ENCODE assay signal across 26 cellular contexts in the genomic region with DNA sequence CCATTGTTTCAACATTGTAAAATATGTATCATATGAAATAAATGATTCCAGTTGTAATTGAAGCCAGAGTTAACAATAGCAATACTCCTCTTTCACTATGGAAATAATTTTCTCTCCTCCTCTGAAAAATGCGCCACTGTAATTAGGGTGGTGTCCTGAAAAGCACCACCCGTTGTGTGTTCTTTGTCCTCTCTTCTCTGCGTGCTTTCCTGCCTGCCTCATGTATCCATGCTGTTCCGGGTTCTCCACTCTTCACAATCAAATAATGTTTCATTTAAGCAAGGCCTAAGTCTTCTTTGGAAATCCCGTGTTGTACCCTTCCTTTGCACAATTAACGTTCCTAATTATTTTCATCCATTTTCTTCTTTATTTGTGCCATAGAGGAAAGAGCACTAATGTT.
A peak's percentile ranks its signal among the peaks of the same experiment; 100 is the strongest.
DNase-seq lines count a peak whose midpoint lies in the region; ATAC-seq and TF ChIP-seq lines count a peak whose summit lies in the region.
"Had no signal": no experiment of that assay in that cellular context is flagged by ENCODE, and none has a peak within 500 bp of the region (broad histone marks: within the 10 kb centered on the region; RNA-seq: fewer than 3 reads in every experiment).

No MANE protein-coding gene starts in this region.

- DNase-seq in H9 (no peak), NCI-H2081 treated with DMSO at 0.1 percent for 48 hours (lab: John Stamatoyannopoulos, UW) (peak; percentile 62), neural crest cell (ENCODE audit: low read depth, low spot score) (no peak)
- DNase-seq in effector CD4-positive, alpha-beta T cell, result no peak
- DNase-seq in naive thymus-derived CD8-positive, alpha-beta T cell, result no peak
- DNase-seq: activated CD4-positive, alpha-beta T cell treated with anti-CD3 and anti-CD28 coated beads, Interleukin-2, amount 50 U/mL, for 1 hour; activated CD8-positive, alpha-beta memory T cell treated with anti-CD3 and anti-CD28 coated beads, Interleukin-2, amount 10 ng/mL, durations not matched to agents 7 days and 5 days; activated T-cell treated with anti-CD3 and anti-CD28 coated beads, Interleukin-2, amount 50 U/mL, for 48 hours; body of pancreas; left cardiac atrium; NCI-H1092; NCI-H2029; NCI-H510A treated with DMSO at 0.1 percent for 48 hours; Peyer's patch; stimulated activated CD4-positive, alpha-beta T cell treated with anti-CD3 and anti-CD28 coated beads, Interleukin-4, amount 100 ng/mL, for 4 hours; T1000; upper lobe of right lung had no signal

- TF ChIP-seq CTCF in H9 (conservative IDR thresholded peaks at IDR 0.05) (no peak), brain (conservative IDR thresholded peaks at IDR 0.05) (no peak), neural crest cell (conservative IDR thresholded peaks at IDR 0.05) (no peak)

- H3K9me3 Mint-ChIP-seq in H9 (no peaks in the 10 kb centered on the region), brain (no peaks in the 10 kb centered on the region), neural crest cell (no peaks in the 10 kb centered on the region)
- H3K9me3 Mint-ChIP-seq in naive thymus-derived CD8-positive, alpha-beta T cell, result peaks cover 0 to 21% (median 3%) of the 10 kb centered on the region in 9 donors

- WGBS in H9 (ENCODE audit: extremely low coverage, insufficient read length, low lambda C conversion rate), result no CpG with 5 or more reads among the region's 6 CpGs

- no peaks in the 10 kb centered on the region for H3K27me3 Mint-ChIP-seq in H9 (ENCODE audit: low read depth)
- no peaks in the 10 kb centered on the region for H3K27me3 Mint-ChIP-seq in brain
- no peaks in the 10 kb centered on the region for H3K27me3 Mint-ChIP-seq in neural crest cell (ENCODE audit: low read depth)
- H3K27me3 Mint-ChIP-seq in naive thymus-derived CD8-positive, alpha-beta T cell, result no peaks in the 10 kb centered on the region
- H3K27me3 Mint-ChIP-seq: activated CD8-positive, alpha-beta memory T cell treated with anti-CD3 and anti-CD28 coated beads, Interleukin-2, amount 10 ng/mL, durations not matched to agents 7 days and 5 days; progenitor cell of endocrine pancreas; stimulated activated memory B cell treated with anti-CD40 and anti-IgM and Interleukin-4, amounts not matched to agents 10 μg/mL and 1 μg/mL and 100 μg/mL, for 72 hours had no signal

- H3K14ac ChIP-seq in H9 (ENCODE audit: insufficient read depth, low read length), result no peak overlapping the region

- H3T11ph ChIP-seq in H9 (ENCODE audit: low read length), result no peak overlapping the region

- H3K4ac ChIP-seq in H9 (ENCODE audit: low read depth, low read length), result no peak overlapping the region

- H3K4me1 Mint-ChIP-seq in H9, result peaks cover 6 to 13% of the 10 kb centered on the region in 2 experiments
- peaks cover 12% of the 10 kb centered on the region for H3K4me1 Mint-ChIP-seq in brain
- H3K4me1 Mint-ChIP-seq in neural crest cell, result peaks cover 24% of the 10 kb centered on the region
- H3K4me1 Mint-ChIP-seq in naive thymus-derived CD8-positive, alpha-beta T cell, result no peaks in the 10 kb centered on the region
- H3K4me1 Mint-ChIP-seq: activated CD8-positive, alpha-beta memory T cell treated with anti-CD3 and anti-CD28 coated beads, Interleukin-2, amount 10 ng/mL, durations not matched to agents 7 days and 5 days; stimulated activated memory B cell treated with anti-CD40 and anti-IgM and Interleukin-4, amounts not matched to agents 10 μg/mL and 1 μg/mL and 100 μg/mL, for 72 hours had no signal

- ATAC-seq in GM18517 (IDR thresholded peaks at IDR 0.05; ENCODE audit: unreplicated experiment) (no peak), HG02840 (IDR thresholded peaks at IDR 0.05; ENCODE audit: low FRiP score, unreplicated experiment) (no peak)
- no peak for ATAC-seq in naive thymus-derived CD8-positive, alpha-beta T cell
- ATAC-seq: activated CD8-positive, alpha-beta memory T cell treated with anti-CD3 and anti-CD28 coated beads, Interleukin-2, amount 10 ng/mL, durations not matched to agents 7 days and 5 days; body of pancreas; GM12878; left cardiac atrium; sciatic nerve; stimulated activated memory B cell treated with anti-CD40 and anti-IgM and Interleukin-4, amounts not matched to agents 10 μg/mL and 1 μg/mL and 100 μg/mL, for 72 hours; upper lobe of right lung had no signal

- no peak overlapping the region for H4K91ac ChIP-seq in H9 (ENCODE audit: insufficient read length, low read depth, low read length)

- no peaks in the 10 kb centered on the region for H4K20me1 ChIP-seq in H9 (ENCODE audit: control insufficient read depth, insufficient read depth, insufficient read length)

- H3K79me1 ChIP-seq in H9 (ENCODE audit: insufficient read depth, low read depth, low read length, poor library complexity, severe bottlenecking), result no peaks in the 10 kb centered on the region

- H2BK20ac ChIP-seq in H9 (ENCODE audit: low read depth, low read length, poor library complexity, severe bottlenecking), result no peak overlapping the region

- no peak overlapping the region for H2AK5ac ChIP-seq in H9 (ENCODE audit: insufficient read length, low read length)

- no peaks in the 10 kb centered on the region for H3K23me2 ChIP-seq in H9 (ENCODE audit: insufficient read length, low read depth, low read length, poor library complexity, severe bottlenecking)

- no peak overlapping the region for H3K23ac ChIP-seq in H9 (ENCODE audit: insufficient read length, low read depth, low read length)

- H2BK5ac ChIP-seq in H9 (ENCODE audit: insufficient read length, low read length), result no peak overlapping the region

- H3K9ac ChIP-seq in H9 (ENCODE audit: extremely low read depth, insufficient read length, low read length), result no peak overlapping the region

- H4K5ac ChIP-seq in H9 (ENCODE audit: insufficient read length, low read depth, low read length), result no peak overlapping the region

- no peaks in the 10 kb centered on the region; the same call in 1 of the 2 replicates for H3K4me1 ChIP-seq in H9 (ENCODE audit: insufficient read depth, low read length)
- H3K4me1 ChIP-seq: body of pancreas, Peyer's patch, upper lobe of right lung had no signal

- POLR2A ChIA-PET in naive thymus-derived CD8-positive, alpha-beta T cell (lab: Charles Lee), result no interaction called here

- no peaks in the 10 kb centered on the region for H3K9me3 ChIP-seq in H9 (ENCODE audit: control insufficient read depth, low read depth, low read length)
- H3K9me3 ChIP-seq: body of pancreas, neutrophil, Peyer's patch, upper lobe of right lung had no signal

- H3K4me2 ChIP-seq in H9 (ENCODE audit: insufficient read depth, insufficient read length, low read length), result no peak overlapping the region

- H3K27ac ChIP-seq in H9 (ENCODE audit: insufficient read length, low read depth, low read length), result no peak overlapping the region
- H3K27ac ChIP-seq: body of pancreas, C4-2B, neutrophil, Peyer's patch, upper lobe of right lung had no signal

- no peak overlapping the region for H2BK12ac ChIP-seq in H9 (ENCODE audit: insufficient read length, low read depth, low read length)

- H3K36me3 Mint-ChIP-seq in H9 (ENCODE audit: insufficient read depth in 1 of 3, low read depth in 3 of 3), result peaks cover 0 to 4% (median 0%) of the 10 kb centered on the region in 3 experiments; a peak in 2 of 7 replicates
- H3K36me3 Mint-ChIP-seq in brain, result peaks cover 11% of the 10 kb centered on the region
- peaks cover 3% of the 10 kb centered on the region for H3K36me3 Mint-ChIP-seq in neural crest cell (ENCODE audit: low read depth)
- H3K36me3 Mint-ChIP-seq in naive thymus-derived CD8-positive, alpha-beta T cell, result no peaks in the 10 kb centered on the region
- H3K36me3 Mint-ChIP-seq: activated CD8-positive, alpha-beta memory T cell treated with anti-CD3 and anti-CD28 coated beads, Interleukin-2, amount 10 ng/mL, durations not matched to agents 7 days and 5 days; stimulated activated memory B cell treated with anti-CD40 and anti-IgM and Interleukin-4, amounts not matched to agents 10 μg/mL and 1 μg/mL and 100 μg/mL, for 72 hours had no signal

- no peak overlapping the region for H2AFZ ChIP-seq in H9 (ENCODE audit: low read length)

- no peak overlapping the region for H4K8ac ChIP-seq in H9 (replicated peaks; ENCODE audit: insufficient read length, low read depth, low read length)

- H3K4me3 Mint-ChIP-seq in H9 (no peak overlapping the region), brain (peak overlapping the region in 3 of 5 experiments; percentile 2 to 31 (median 13)), neural crest cell (peak overlapping the region; percentile 27)
- no peak overlapping the region for H3K4me3 Mint-ChIP-seq in naive thymus-derived CD8-positive, alpha-beta T cell
- H3K4me3 Mint-ChIP-seq: activated CD8-positive, alpha-beta memory T cell treated with anti-CD3 and anti-CD28 coated beads, Interleukin-2, amount 10 ng/mL, durations not matched to agents 7 days and 5 days; stimulated activated memory B cell treated with anti-CD40 and anti-IgM and Interleukin-4, amounts not matched to agents 10 μg/mL and 1 μg/mL and 100 μg/mL, for 72 hours had no signal

- no peak overlapping the region for H2BK15ac ChIP-seq in H9 (ENCODE audit: low read depth, low read length)

- H3K79me2 ChIP-seq in H9 (ENCODE audit: insufficient read depth, low read length), result no peaks in the 10 kb centered on the region

- no peaks in the 10 kb centered on the region for H3K27me3 ChIP-seq in H9 (ENCODE audit: insufficient read depth, low read length)
- H3K27me3 ChIP-seq: body of pancreas, neutrophil, Peyer's patch, upper lobe of right lung had no signal

- H3K27ac Mint-ChIP-seq in H9, result peak overlapping the region in 2 of 3 experiments; percentile 7 to 34; a peak in 3 of 7 replicates
- H3K27ac Mint-ChIP-seq in brain, result no peak overlapping the region
- H3K27ac Mint-ChIP-seq in neural crest cell (ENCODE audit: unreplicated experiment), result peak overlapping the region; percentile 83
- no peak overlapping the region for H3K27ac Mint-ChIP-seq in naive thymus-derived CD8-positive, alpha-beta T cell
- H3K27ac Mint-ChIP-seq: activated CD8-positive, alpha-beta memory T cell treated with anti-CD3 and anti-CD28 coated beads, Interleukin-2, amount 10 ng/mL, durations not matched to agents 7 days and 5 days; progenitor cell of endocrine pancreas; stimulated activated memory B cell treated with anti-CD40 and anti-IgM and Interleukin-4, amounts not matched to agents 10 μg/mL and 1 μg/mL and 100 μg/mL, for 72 hours had no signal

- no peak overlapping the region for H3K18ac ChIP-seq in H9 (ENCODE audit: insufficient read length, low read depth, low read length)

- no peak overlapping the region for H2BK120ac ChIP-seq in H9 (ENCODE audit: low read depth, low read length, poor library complexity, severe bottlenecking)

- no peak overlapping the region for H3K56ac ChIP-seq in H9 (ENCODE audit: insufficient read length, low read depth, low read length)

Comparison
In these comparisons a context has a peak if more than half of its experiments do, and no peak if none do; other contexts are left out.
1. H3K27ac Mint-ChIP-seq: peak in H9 (2 of 3) and neural crest cell (single experiment); none in brain (0 of 5) and naive thymus-derived CD8-positive, alpha-beta T cell (0 of 10).
2. H3K4me3 Mint-ChIP-seq: peak in brain (3 of 5) and neural crest cell (single experiment); none in H9 (0 of 2) and naive thymus-derived CD8-positive, alpha-beta T cell (0 of 10).